ENCODE assay signal across 16 cellular contexts in the genomic region with DNA sequence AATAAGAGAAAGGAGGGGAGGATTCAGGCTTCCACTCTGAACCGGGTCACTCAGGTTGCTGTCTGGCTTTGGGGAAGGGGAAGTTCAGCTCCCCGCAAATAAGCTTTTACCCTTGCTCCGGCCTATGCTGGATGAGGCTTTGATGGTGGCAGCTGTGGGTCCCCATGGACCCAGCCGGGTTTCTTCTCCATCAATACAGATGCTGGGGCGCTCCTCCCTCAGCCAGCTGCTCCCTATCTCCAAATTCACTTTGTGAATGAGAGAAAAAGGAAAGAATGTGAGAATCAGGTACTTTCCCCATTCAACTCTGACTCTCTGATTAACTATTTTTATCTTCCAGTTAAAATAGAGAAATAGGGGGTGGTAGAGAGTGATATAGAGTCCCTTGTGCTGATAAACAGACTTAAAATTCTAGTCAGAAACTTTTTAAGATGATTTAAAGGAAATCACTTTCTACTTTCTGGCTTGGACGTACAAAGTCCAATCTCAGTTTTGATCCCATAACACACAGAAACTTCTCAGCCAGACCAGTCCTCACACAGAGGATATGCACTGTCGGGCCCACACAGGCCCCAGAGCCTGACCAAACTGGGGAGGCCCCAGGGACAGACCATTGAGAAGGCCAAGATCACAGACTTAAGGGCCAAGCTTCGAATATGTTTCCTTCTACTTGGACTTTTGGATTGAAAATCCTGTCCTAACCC. TPM values are rescaled to one million over a fixed set of nuclear protein-coding genes. Genes with fewer than 3 reads are reported as not detected.
A peak's percentile ranks its signal among the peaks of the same experiment; 100 is the strongest.
DNase-seq lines count a peak whose midpoint lies in the region; ATAC-seq and TF ChIP-seq lines count a peak whose summit lies in the region.
"Had no signal": no experiment of that assay in that cellular context is flagged by ENCODE, and none has a peak within 500 bp of the region (broad histone marks: within the 10 kb centered on the region; RNA-seq: fewer than 3 reads in every experiment).

No MANE protein-coding gene starts in this region.

- intact Hi-C loops in activated CD4-positive, alpha-beta memory T cell treated with anti-CD3 and anti-CD28 coated beads for 36 hours (cut with micrococcal nuclease): no loop called here

- H3K27me3 Mint-ChIP-seq in activated CD4-positive, alpha-beta memory T cell treated with anti-CD3 and anti-CD28 coated beads for 36 hours: no peaks in the 10 kb centered on the region
- no peaks in the 10 kb centered on the region for H3K27me3 Mint-ChIP-seq in activated CD4-positive, alpha-beta memory T cell treated with anti-CD3 and anti-CD28 coated beads, Interleukin-2, amount 10 ng/mL, durations not matched to agents 7 days and 5 days
- H3K27me3 Mint-ChIP-seq in nephron (ENCODE audit: low read depth): peaks cover 46% of the 10 kb centered on the region

- peak; percentile 33 for DNase-seq in activated CD4-positive, alpha-beta memory T cell treated with anti-CD3 and anti-CD28 coated beads for 36 hours
- no peak for DNase-seq in activated CD4-positive, alpha-beta memory T cell treated with anti-CD3 and anti-CD28 coated beads, Interleukin-2, amount 10 ng/mL, durations not matched to agents 7 days and 5 days
- peak; percentile 11 for DNase-seq in OCI-M1 (lab: John Stamatoyannopoulos, UW)
- no peak for DNase-seq in SHP77 treated with DMSO at 0.1 percent for 48 hours (lab: John Stamatoyannopoulos, UW)
- DNase-seq in NCI-H226: no peak
- DNase-seq in NCI-H1930 (lab: John Stamatoyannopoulos, UW): no peak
- DNase-seq: amniotic stem cell; colonic mucosa; HCEC 1CT; hypothalamus; NCI-H1092; stimulated activated CD8-positive, alpha-beta memory T cell treated with anti-CD3 and anti-CD28 coated beads, Interleukin-4, amount 100 ng/mL, for 48 hours had no signal

- ATAC-seq in GM19351 (IDR thresholded peaks at IDR 0.05; ENCODE audit: unreplicated experiment): peak; percentile 37
- ATAC-seq: A549 had no signal

- peak overlapping the region; percentile 98 for H3K27ac Mint-ChIP-seq in activated CD4-positive, alpha-beta memory T cell treated with anti-CD3 and anti-CD28 coated beads for 36 hours
- no peak overlapping the region for H3K27ac Mint-ChIP-seq in activated CD4-positive, alpha-beta memory T cell treated with anti-CD3 and anti-CD28 coated beads, Interleukin-2, amount 10 ng/mL, durations not matched to agents 7 days and 5 days
- peak overlapping the region; percentile 47 to 86 (median 63) for H3K27ac Mint-ChIP-seq in nephron
- H3K27ac Mint-ChIP-seq: type B pancreatic cell had no signal

- H3K4me3 Mint-ChIP-seq in activated CD4-positive, alpha-beta memory T cell treated with anti-CD3 and anti-CD28 coated beads for 36 hours: peak overlapping the region; percentile 38
- H3K4me3 Mint-ChIP-seq in activated CD4-positive, alpha-beta memory T cell treated with anti-CD3 and anti-CD28 coated beads, Interleukin-2, amount 10 ng/mL, durations not matched to agents 7 days and 5 days: no peak overlapping the region
- no peak overlapping the region for H3K4me3 Mint-ChIP-seq in nephron
- H3K4me3 Mint-ChIP-seq: type B pancreatic cell had no signal

- H3K9me3 Mint-ChIP-seq in activated CD4-positive, alpha-beta memory T cell treated with anti-CD3 and anti-CD28 coated beads for 36 hours: no peaks in the 10 kb centered on the region
- no peaks in the 10 kb centered on the region for H3K9me3 Mint-ChIP-seq in activated CD4-positive, alpha-beta memory T cell treated with anti-CD3 and anti-CD28 coated beads, Interleukin-2, amount 10 ng/mL, durations not matched to agents 7 days and 5 days
- H3K9me3 Mint-ChIP-seq in nephron: no peaks in the 10 kb centered on the region
- H3K9me3 Mint-ChIP-seq: type B pancreatic cell had no signal

- no peak for TF ChIP-seq CTCF in nephron (IDR thresholded peaks at IDR 0.05; ENCODE audit: unreplicated experiment in 3 of 3)

- POLR2A ChIA-PET in activated CD4-positive, alpha-beta memory T cell treated with anti-CD3 and anti-CD28 coated beads for 36 hours (lab: Charles Lee): interaction anchor here (1.0 to 1.7 kb wide), 2 partner anchors 59 to 75 kb away, joined by 3 to 5 read pairs; a partner anchor contains a TSS
- POLR2A ChIA-PET in activated CD4-positive, alpha-beta memory T cell treated with anti-CD3 and anti-CD28 coated beads, Interleukin-2, amount 10 ng/mL, durations not matched to agents 7 days and 5 days (lab: Charles Lee): no interaction called here

- H3K4me1 Mint-ChIP-seq in activated CD4-positive, alpha-beta memory T cell treated with anti-CD3 and anti-CD28 coated beads for 36 hours (ENCODE audit: low read depth): peaks cover 48% of the 10 kb centered on the region
- H3K4me1 Mint-ChIP-seq in activated CD4-positive, alpha-beta memory T cell treated with anti-CD3 and anti-CD28 coated beads, Interleukin-2, amount 10 ng/mL, durations not matched to agents 7 days and 5 days: peaks cover 24% of the 10 kb centered on the region
- peaks cover 40% of the 10 kb centered on the region for H3K4me1 Mint-ChIP-seq in nephron

- no peaks in the 10 kb centered on the region for H3K36me3 Mint-ChIP-seq in activated CD4-positive, alpha-beta memory T cell treated with anti-CD3 and anti-CD28 coated beads for 36 hours
- H3K36me3 Mint-ChIP-seq in activated CD4-positive, alpha-beta memory T cell treated with anti-CD3 and anti-CD28 coated beads, Interleukin-2, amount 10 ng/mL, durations not matched to agents 7 days and 5 days (ENCODE audit: low read depth): no peaks in the 10 kb centered on the region
- H3K36me3 Mint-ChIP-seq in nephron (ENCODE audit: low read depth): no peaks in the 10 kb centered on the region
- H3K36me3 Mint-ChIP-seq: type B pancreatic cell had no signal

- CTCF ChIA-PET in activated CD4-positive, alpha-beta memory T cell treated with anti-CD3 and anti-CD28 coated beads for 36 hours (lab: Charles Lee): interaction anchor here (0.9 to 1.1 kb wide), 2 partner anchors 9 to 15 kb away, joined by 3 read pairs; no protein-coding TSS in a partner anchor
- CTCF ChIA-PET in activated CD4-positive, alpha-beta memory T cell treated with anti-CD3 and anti-CD28 coated beads, Interleukin-2, amount 10 ng/mL, durations not matched to agents 7 days and 5 days (lab: Charles Lee): no interaction called here

RNA-seq across cellular contexts. Expression of a gene that starts 39.6 kb away (rescaled TPM):
- total RNA-seq in activated CD4-positive, alpha-beta memory T cell treated with anti-CD3 and anti-CD28 coated beads for 36 hours: 10 to 100 TPM; 23.7 to 26.7 TPM
- total RNA-seq in activated CD4-positive, alpha-beta memory T cell treated with anti-CD3 and anti-CD28 coated beads, Interleukin-2, amount 10 ng/mL, durations not matched to agents 7 days and 5 days: 10 to 100 TPM; 24.4 to 27.7 TPM

Comparison
In these comparisons a context has a peak if more than half of its experiments do, and no peak if none do; other contexts are left out.
1. DNase-seq: peak in activated CD4-positive, alpha-beta memory T cell treated with anti-CD3 and anti-CD28 coated beads for 36 hours (single experiment) and OCI-M1 (single experiment); none in activated CD4-positive, alpha-beta memory T cell treated with anti-CD3 and anti-CD28 coated beads, Interleukin-2, amount 10 ng/mL, durations not matched to agents 7 days and 5 days (single experiment), SHP77 treated with DMSO at 0.1 percent for 48 hours (single experiment), NCI-H226 (single experiment) and NCI-H1930 (0 of 2).